ENCODE assay signal across 23 cellular contexts in genomic region chr6:157767071-157767750, GRCh38. TPM values are rescaled to one million over a fixed set of nuclear protein-coding genes. Genes with fewer than 3 reads are reported as not detected.
DNase-seq lines count a peak whose midpoint lies in the region; ATAC-seq, FAIRE-seq and TF ChIP-seq lines count a peak whose summit lies in the region.
"Had no signal": no experiment of that assay in that cellular context is flagged by ENCODE, and none has a peak within 500 bp of the region (broad histone marks: within the 10 kb centered on the region; RNA-seq: fewer than 3 reads in every experiment).

No MANE protein-coding gene starts in this region.

- H3K36me3 Mint-ChIP-seq in CD4-positive, alpha-beta T cell (ENCODE audit: low read depth) = no peaks in the 10 kb centered on the region
- no peaks in the 10 kb centered on the region for H3K36me3 Mint-ChIP-seq in stimulated activated memory B cell treated with anti-CD40 and anti-IgM and Interleukin-4, amounts not matched to agents 10 μg/mL and 1 μg/mL and 100 μg/mL, for 72 hours
- H3K36me3 Mint-ChIP-seq: mesothelial cell of epicardium had no signal

- H3K4me1 Mint-ChIP-seq in CD4-positive, alpha-beta T cell (ENCODE audit: low read depth) = peaks cover 62% of the 10 kb centered on the region
- peaks cover 83% of the 10 kb centered on the region for H3K4me1 Mint-ChIP-seq in stimulated activated memory B cell treated with anti-CD40 and anti-IgM and Interleukin-4, amounts not matched to agents 10 μg/mL and 1 μg/mL and 100 μg/mL, for 72 hours

- H3K27ac ChIP-seq in CD4-positive, alpha-beta T cell (ENCODE audit: low read depth, low read length) = no peak overlapping the region
- peak overlapping the region in 3 of 4 donors; percentile 6 to 77 (median 61) for H3K27ac ChIP-seq in Peyer's patch
- H3K27ac ChIP-seq in layer of hippocampus (ENCODE audit: low read depth, low read length) = peak overlapping the region; percentile 38
- peak overlapping the region in 1 of 4 donors; percentile 40 for H3K27ac ChIP-seq in gastroesophageal sphincter
- H3K27ac ChIP-seq: epithelial cell of prostate, prostate gland had no signal

- no peak for FAIRE-seq in GM19239 (lab: Jason Lieb, UNC)

- CTCF ChIA-PET in CD4-positive, alpha-beta T cell (lab: Charles Lee) = interaction anchor here (1.4 kb wide), 1 partner anchor 11 kb away, joined by 4 read pairs; no protein-coding TSS in a partner anchor

- ATAC-seq in CD4-positive, alpha-beta T cell (ENCODE audit: poor library complexity) = no peak
- no peak for ATAC-seq in stimulated activated memory B cell treated with anti-CD40 and anti-IgM and Interleukin-4, amounts not matched to agents 10 μg/mL and 1 μg/mL and 100 μg/mL, for 72 hours
- no peak for ATAC-seq in gastroesophageal sphincter
- ATAC-seq: activated CD4-positive, CD25-positive, alpha-beta regulatory T cell treated with anti-CD3 and anti-CD28 coated beads, Interleukin-2, amount 50 U/mL, for 24 hours; activated naive CD4-positive, alpha-beta T cell treated with anti-CD3 and anti-CD28 coated beads, Interleukin-2, amount 50 U/mL, for 72 hours; heart right ventricle; left colon had no signal

- H3K27me3 Mint-ChIP-seq in CD4-positive, alpha-beta T cell = no peaks in the 10 kb centered on the region
- H3K27me3 Mint-ChIP-seq in stimulated activated memory B cell treated with anti-CD40 and anti-IgM and Interleukin-4, amounts not matched to agents 10 μg/mL and 1 μg/mL and 100 μg/mL, for 72 hours = no peaks in the 10 kb centered on the region

- H3K36me3 ChIP-seq in Peyer's patch (no peaks in the 10 kb centered on the region), H7 (replicated peaks; ENCODE audit: control insufficient read depth, insufficient read depth, low read length) (no peaks in the 10 kb centered on the region), gastroesophageal sphincter (no peaks in the 10 kb centered on the region)
- H3K36me3 ChIP-seq: heart right ventricle, MG63, prostate gland, thoracic aorta had no signal

- POLR2A ChIA-PET in CD4-positive, alpha-beta T cell (lab: Charles Lee) = no interaction called here

- H3K27me3 ChIP-seq in CD4-positive, alpha-beta T cell (ENCODE audit: control insufficient read depth, insufficient read depth, low read length) = no peaks in the 10 kb centered on the region
- H3K27me3 ChIP-seq in Peyer's patch (no peaks in the 10 kb centered on the region), layer of hippocampus (ENCODE audit: control insufficient read depth, insufficient read depth, low read length) (no peaks in the 10 kb centered on the region), H7 (ENCODE audit: control insufficient read depth, insufficient read depth, low read length) (no peaks in the 10 kb centered on the region), gastroesophageal sphincter (peaks cover 10% of the 10 kb centered on the region)
- H3K27me3 ChIP-seq: MG63 had no signal

- no peaks in the 10 kb centered on the region for H3K9me3 ChIP-seq in CD4-positive, alpha-beta T cell (ENCODE audit: control insufficient read depth, low read length)
- no peaks in the 10 kb centered on the region for H3K9me3 ChIP-seq in Peyer's patch
- H3K9me3 ChIP-seq in gastroesophageal sphincter = no peaks in the 10 kb centered on the region
- H3K9me3 ChIP-seq: heart right ventricle, MG63, prostate gland, thoracic aorta had no signal

- no peak for TF ChIP-seq EP300 in gastroesophageal sphincter (IDR thresholded peaks at IDR 0.05)

- DNase-seq in CD4-positive, alpha-beta T cell = no peak
- DNase-seq in Peyer's patch = no peak
- no peak for DNase-seq in H7
- DNase-seq in medulla oblongata (ENCODE audit: extremely low spot score) = no peak
- no peak for DNase-seq in GM19239 (ENCODE audit: insufficient read length, low spot score)
- DNase-seq: activated T-cell treated with anti-CD3 and anti-CD28 coated beads, Interleukin-2, amount 50 U/mL, for 48 hours; heart right ventricle; left colon; MG63; NCI-H146; NCI-H526; stimulated activated CD4-positive, alpha-beta T cell treated with anti-CD3 and anti-CD28 coated beads, Interleukin-1b, Interleukin-23, amount 100 ng/mL, for 48 hours; T1000 had no signal

- H3K9me3 Mint-ChIP-seq in CD4-positive, alpha-beta T cell = no peaks in the 10 kb centered on the region
- no peaks in the 10 kb centered on the region for H3K9me3 Mint-ChIP-seq in stimulated activated memory B cell treated with anti-CD40 and anti-IgM and Interleukin-4, amounts not matched to agents 10 μg/mL and 1 μg/mL and 100 μg/mL, for 72 hours
- H3K9me3 Mint-ChIP-seq: activated naive CD4-positive, alpha-beta T cell treated with anti-CD3 and anti-CD28 coated beads, Interleukin-2, amount 50 U/mL, for 72 hours; mesothelial cell of epicardium; neural crest cell had no signal

- TF ChIP-seq CTCF in CD4-positive, alpha-beta T cell (IDR thresholded peaks at IDR 0.05) = no peak
- TF ChIP-seq CTCF in Peyer's patch (IDR thresholded peaks at IDR 0.05) = no peak
- TF ChIP-seq CTCF in gastroesophageal sphincter (IDR thresholded peaks at IDR 0.05) = no peak

- H3K4me3 ChIP-seq in Peyer's patch = no peak overlapping the region
- no peak overlapping the region for H3K4me3 ChIP-seq in H7 (ENCODE audit: insufficient read depth, low read depth, low read length)
- no peak overlapping the region for H3K4me3 ChIP-seq in gastroesophageal sphincter
- H3K4me3 ChIP-seq: heart right ventricle, MG63, prostate gland, thoracic aorta had no signal

- H3K4me1 ChIP-seq in Peyer's patch (peaks cover 16 to 36% (median 29%) of the 10 kb centered on the region in 4 donors), gastroesophageal sphincter (peaks cover 0 to 42% (median 16%) of the 10 kb centered on the region in 3 donors)

- H3K4me3 Mint-ChIP-seq in CD4-positive, alpha-beta T cell = no peak overlapping the region
- H3K4me3 Mint-ChIP-seq in stimulated activated memory B cell treated with anti-CD40 and anti-IgM and Interleukin-4, amounts not matched to agents 10 μg/mL and 1 μg/mL and 100 μg/mL, for 72 hours = no peak overlapping the region
- H3K4me3 Mint-ChIP-seq: mesothelial cell of epicardium, neural crest cell had no signal

- TF ChIP-seq POLR2A in Peyer's patch (IDR thresholded peaks at IDR 0.05) (no peak), gastroesophageal sphincter (IDR thresholded peaks at IDR 0.05) (no peak)

- peak overlapping the region; percentile 86 for H3K27ac Mint-ChIP-seq in CD4-positive, alpha-beta T cell
- H3K27ac Mint-ChIP-seq in stimulated activated memory B cell treated with anti-CD40 and anti-IgM and Interleukin-4, amounts not matched to agents 10 μg/mL and 1 μg/mL and 100 μg/mL, for 72 hours = peak overlapping the region; percentile 64
- H3K27ac Mint-ChIP-seq: mesothelial cell of epicardium had no signal

- 94 to 100% methylated on average over 3 to 8 of the region's 10 CpGs for WGBS in gastroesophageal sphincter (ENCODE audit: low coverage in 1 of 2), 2 donors

- intact Hi-C loops in CD4-positive, alpha-beta T cell (cut with DNase I, micrococcal nuclease) = no loop called here

RNA-seq across cellular contexts. Expression of gene SNX9, which starts 55.8 kb away (rescaled TPM):
- 10 to 100 TPM; 46.6 to 48.5 TPM for total RNA-seq in CD4-positive, alpha-beta T cell
- total RNA-seq in Peyer's patch = 10 to 100 TPM; 49.8 to 59.1 (median 52.5) TPM
- 35.9 and 36.1 TPM in 2 replicates for total RNA-seq in H7 (2014; rRNA removed; shearing (Covaris generic))
- 100 to 1,000 TPM in 1 of 4 donors, 10 to 100 TPM in 3; 68.3 to 101 (median 85.0) TPM for total RNA-seq in gastroesophageal sphincter
